ENCODE assay signal across 28 cellular contexts in the genomic region with DNA sequence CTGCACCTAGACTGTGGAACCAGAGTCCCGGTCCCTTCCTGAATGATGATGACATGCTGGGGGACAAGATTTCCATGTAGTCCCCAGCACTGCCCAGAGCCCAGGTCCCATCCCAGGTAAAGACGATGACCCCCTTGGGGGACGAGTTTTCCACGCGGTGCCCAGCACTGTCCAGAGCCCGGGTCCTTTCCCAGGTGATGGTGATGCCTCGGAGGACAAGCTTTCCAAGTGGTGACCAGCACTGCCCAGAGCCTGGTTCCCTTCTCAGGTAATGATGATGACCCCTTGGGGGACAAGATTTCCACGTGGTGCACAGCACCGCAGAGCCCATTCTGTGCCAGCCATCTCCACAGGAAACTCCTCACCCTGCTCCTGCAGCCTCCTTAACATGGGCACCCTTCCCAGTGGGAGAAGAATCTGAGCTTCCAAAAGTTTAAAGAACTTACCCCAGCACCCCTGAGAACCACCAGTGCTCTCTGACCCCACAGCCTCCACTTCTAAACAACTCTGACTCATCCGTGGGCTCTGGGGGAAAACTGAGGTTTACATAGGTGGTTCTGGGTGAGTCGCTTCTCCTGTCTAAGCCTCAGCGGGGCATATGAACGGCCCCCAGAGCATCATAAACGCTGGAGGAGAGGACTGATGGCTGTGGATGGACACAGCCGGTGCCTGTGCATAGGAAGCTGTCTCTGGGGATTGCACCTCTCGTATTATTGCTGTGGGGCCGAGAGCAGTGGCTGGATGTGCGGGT.
"Had no signal": no experiment of that assay in that cellular context is flagged by ENCODE, and none has a peak within 500 bp of the region (broad histone marks: within the 10 kb centered on the region; RNA-seq: fewer than 3 reads in every experiment).

No MANE protein-coding gene starts in this region.

- H3K27ac Mint-ChIP-seq: activated CD4-positive, alpha-beta T cell treated with anti-CD3 and anti-CD28 coated beads, Interleukin-2, amount 10 ng/mL, durations not matched to agents 24 days and 14 days; activated naive CD8-positive, alpha-beta T cell treated with anti-CD3 and anti-CD28 coated beads for 36 hours; activated T-helper 17 cell treated with anti-CD3 and anti-CD28 coated beads, Interleukin-2, amount 50 U/mL, for 72 hours had no signal

- H3K27ac ChIP-seq: ascending aorta, KMS-11, Peyer's patch had no signal

- ATAC-seq: activated T-helper 17 cell treated with anti-CD3 and anti-CD28 coated beads, Interleukin-2, amount 50 U/mL, for 72 hours; PC-3; SK-N-SH treated with all-trans-retinoic acid at 6 μM for 48 hours had no signal

- H3K36me3 ChIP-seq: ascending aorta, Peyer's patch had no signal

- H3K4me1 ChIP-seq: ascending aorta, Peyer's patch had no signal

- H3K27me3 Mint-ChIP-seq: activated CD4-positive, alpha-beta T cell treated with anti-CD3 and anti-CD28 coated beads, Interleukin-2, amount 10 ng/mL, durations not matched to agents 24 days and 14 days; activated naive CD8-positive, alpha-beta T cell treated with anti-CD3 and anti-CD28 coated beads for 36 hours; activated T-helper 17 cell treated with anti-CD3 and anti-CD28 coated beads, Interleukin-2, amount 50 U/mL, for 72 hours had no signal

- H3K4me1 Mint-ChIP-seq: activated T-helper 17 cell treated with anti-CD3 and anti-CD28 coated beads, Interleukin-2, amount 50 U/mL, for 72 hours had no signal

- H3K27me3 ChIP-seq: ascending aorta, Peyer's patch had no signal

- H3K4me3 ChIP-seq: ascending aorta, Peyer's patch had no signal

- H3K36me3 Mint-ChIP-seq: activated naive CD8-positive, alpha-beta T cell treated with anti-CD3 and anti-CD28 coated beads for 36 hours had no signal

- H3K9me3 Mint-ChIP-seq: activated CD4-positive, alpha-beta T cell treated with anti-CD3 and anti-CD28 coated beads, Interleukin-2, amount 10 ng/mL, durations not matched to agents 24 days and 14 days; activated naive CD8-positive, alpha-beta T cell treated with anti-CD3 and anti-CD28 coated beads for 36 hours; activated T-helper 17 cell treated with anti-CD3 and anti-CD28 coated beads, Interleukin-2, amount 50 U/mL, for 72 hours had no signal

- H3K9me3 ChIP-seq: ascending aorta, Peyer's patch had no signal

- H3K4me3 Mint-ChIP-seq: activated CD4-positive, alpha-beta T cell treated with anti-CD3 and anti-CD28 coated beads, Interleukin-2, amount 10 ng/mL, durations not matched to agents 24 days and 14 days; activated naive CD8-positive, alpha-beta T cell treated with anti-CD3 and anti-CD28 coated beads for 36 hours; activated T-helper 17 cell treated with anti-CD3 and anti-CD28 coated beads, Interleukin-2, amount 50 U/mL, for 72 hours had no signal

- DNase-seq: activated CD4-positive, alpha-beta T cell treated with anti-CD3 and anti-CD28 coated beads, Interleukin-2, amount 10 ng/mL, durations not matched to agents 24 days and 14 days; activated CD4-positive, alpha-beta T cell treated with anti-CD3 and anti-CD28 coated beads, Interleukin-2, amount 50 U/mL, for 4 hours; activated CD8-positive, alpha-beta memory T cell treated with anti-CD3 and anti-CD28 coated beads, Interleukin-2, amount 50 U/mL, for 4 hours; activated effector memory CD4-positive, alpha-beta T cell treated with anti-CD3 and anti-CD28 coated beads, Interleukin-2, amount 50 U/mL, for 16 hours; activated naive CD4-positive, alpha-beta T cell; activated naive CD4-positive, alpha-beta T cell treated with anti-CD3 and anti-CD28 coated beads, Interleukin-2, amount 50 U/mL, for 16 hours; activated naive CD8-positive, alpha-beta T cell treated with anti-CD3 and anti-CD28 coated beads for 36 hours; activated T-cell treated with anti-CD3 and anti-CD28 coated beads for 4 hours; activated T-cell treated with anti-CD3 and anti-CD28 coated beads, Interleukin-2, amount 50 U/mL, for 48 hours; amygdala; MM.1S; MV-4-11; NCI-H1092; NCI-H1436 treated with DMSO at 0.1 percent for 48 hours; NCI-H1694 treated with DMSO at 0.1 percent for 48 hours; NCI-H2029; NCI-H345; NCI-H524 treated with DMSO at 0.1 percent for 48 hours; NK-92 treated with Interleukin-12 subunit alpha and Interleukin-12 subunit beta, amount 100 ng/mL, for 24 hours; PC-3; Peyer's patch; RPMI8226; SIG-M5; T1000 had no signal
